9 cellular contexts compared by ENCODE assay signal in genomic region chr2:190887089-190887488, GRCh38. TPM values are rescaled to one million over a fixed set of nuclear protein-coding genes. Genes with fewer than 3 reads are reported as not detected.
A peak's percentile ranks its signal among the peaks of the same experiment; 100 is the strongest.
DNase-seq lines count a peak whose midpoint lies in the region; ATAC-seq and TF ChIP-seq lines count a peak whose summit lies in the region.
"Had no signal": no experiment of that assay in that cellular context is flagged by ENCODE, and none has a peak within 500 bp of the region (broad histone marks: within the 10 kb centered on the region; RNA-seq: fewer than 3 reads in every experiment).

No MANE protein-coding gene starts in this region.

- no peaks in the 10 kb centered on the region for H3K27me3 Mint-ChIP-seq in CD4-positive, alpha-beta memory T cell

- CTCF ChIA-PET in CD4-positive, alpha-beta memory T cell (lab: Charles Lee; ENCODE audit: partially characterized antibody): interaction anchor here (7.6 kb wide), 1 partner anchor 35 kb away, joined by 62 read pairs; no protein-coding TSS in a partner anchor

- DNase-seq in activated naive CD4-positive, alpha-beta T cell treated with anti-CD3 and anti-CD28 coated beads, Interleukin-2, amount 50 U/mL, for 72 hours (ENCODE audit: low spot score in 2 of 2): no peak
- DNase-seq in activated naive CD4-positive, alpha-beta T cell treated with Interleukin-2 at 50 U/mL for 16 hours: no peak
- peak; percentile 49 for DNase-seq in amniotic epithelial cell (ENCODE audit: low read depth)
- no peak for DNase-seq in SJCRH30
- no peak for DNase-seq in uterus
- no peak for DNase-seq in effector memory CD4-positive, alpha-beta T cell
- DNase-seq in CD4-positive, alpha-beta memory T cell: no peak
- DNase-seq: left cardiac atrium had no signal

- peak overlapping the region in 4 of 8 donors; percentile 57 to 79 (median 76) for H3K4me3 Mint-ChIP-seq in CD4-positive, alpha-beta memory T cell

- peaks cover 69% of the 10 kb centered on the region for H3K36me3 ChIP-seq in SJCRH30
- no peaks in the 10 kb centered on the region for H3K36me3 ChIP-seq in uterus
- H3K36me3 ChIP-seq in effector memory CD4-positive, alpha-beta T cell (ENCODE audit: control insufficient read depth, insufficient read depth, low read length): no peaks in the 10 kb centered on the region
- peaks cover 4% of the 10 kb centered on the region for H3K36me3 ChIP-seq in CD4-positive, alpha-beta memory T cell (ENCODE audit: insufficient read depth, low read length)

- no peak for TF ChIP-seq POLR2A in uterus (IDR thresholded peaks at IDR 0.05)

- intact Hi-C loops in uterus (cut with DNase I; ENCODE audit: low total_unique reads): no loop called here
- intact Hi-C loops in CD4-positive, alpha-beta memory T cell (cut with micrococcal nuclease): no loop called here

- H3K27ac Mint-ChIP-seq in activated naive CD4-positive, alpha-beta T cell treated with anti-CD3 and anti-CD28 coated beads, Interleukin-2, amount 50 U/mL, for 72 hours: peak overlapping the region in 1 of 2 donors; percentile 72
- peak overlapping the region in 2 of 7 donors; percentile 12 to 77 for H3K27ac Mint-ChIP-seq in CD4-positive, alpha-beta memory T cell

- no peak for TF ChIP-seq CTCF in uterus (IDR thresholded peaks at IDR 0.05)

- H3K4me3 ChIP-seq in SJCRH30: no peak overlapping the region
- H3K4me3 ChIP-seq in uterus: no peak overlapping the region
- H3K4me3 ChIP-seq in effector memory CD4-positive, alpha-beta T cell (ENCODE audit: insufficient read depth, low read depth, low read length, poor library complexity, severe bottlenecking): no peak overlapping the region
- H3K4me3 ChIP-seq in CD4-positive, alpha-beta memory T cell (ENCODE audit: low read length in 2 of 2): no peak overlapping the region

- peak; percentile 53 to 61 for ATAC-seq in activated naive CD4-positive, alpha-beta T cell treated with anti-CD3 and anti-CD28 coated beads, Interleukin-2, amount 50 U/mL, for 72 hours
- peak; percentile 65 for ATAC-seq in HG03064 (IDR thresholded peaks at IDR 0.05; ENCODE audit: low read depth, unreplicated experiment)

- H3K4me1 ChIP-seq in SJCRH30 (peaks cover 34% of the 10 kb centered on the region), uterus (no peaks in the 10 kb centered on the region)
- H3K4me1 ChIP-seq in effector memory CD4-positive, alpha-beta T cell (ENCODE audit: control insufficient read depth, insufficient read depth, low read length, poor library complexity, severe bottlenecking): peaks cover 20% of the 10 kb centered on the region
- peaks cover 92% of the 10 kb centered on the region for H3K4me1 ChIP-seq in CD4-positive, alpha-beta memory T cell (ENCODE audit: insufficient read depth, low read length)

- no peaks in the 10 kb centered on the region for H3K27me3 ChIP-seq in SJCRH30
- H3K27me3 ChIP-seq in uterus: no peaks in the 10 kb centered on the region
- H3K27me3 ChIP-seq in effector memory CD4-positive, alpha-beta T cell (replicated peaks; ENCODE audit: control insufficient read depth, insufficient read depth, low read length, poor library complexity, severe bottlenecking): no peaks in the 10 kb centered on the region
- no peaks in the 10 kb centered on the region for H3K27me3 ChIP-seq in CD4-positive, alpha-beta memory T cell (ENCODE audit: insufficient read depth, low read length)

- peaks cover 26 to 63% of the 10 kb centered on the region in 2 donors for H3K36me3 Mint-ChIP-seq in activated naive CD4-positive, alpha-beta T cell treated with anti-CD3 and anti-CD28 coated beads, Interleukin-2, amount 50 U/mL, for 72 hours
- H3K36me3 Mint-ChIP-seq in CD4-positive, alpha-beta memory T cell: peaks cover 11 to 36% of the 10 kb centered on the region in 2 donors

- H3K4me1 Mint-ChIP-seq in CD4-positive, alpha-beta memory T cell: peaks cover 53 to 85% (median 71%) of the 10 kb centered on the region in 4 donors

- H3K27ac ChIP-seq in SJCRH30 (no peak overlapping the region), uterus (peak overlapping the region in 1 of 2 donors; percentile 55)
- H3K27ac ChIP-seq in effector memory CD4-positive, alpha-beta T cell (ENCODE audit: insufficient read depth, low read length, poor library complexity, severe bottlenecking): no peak overlapping the region
- no peak overlapping the region for H3K27ac ChIP-seq in CD4-positive, alpha-beta memory T cell (ENCODE audit: low read depth, low read length)

- POLR2A ChIA-PET in CD4-positive, alpha-beta memory T cell (lab: Charles Lee; ENCODE audit: partially characterized antibody): interaction anchor here (1.1 to 1.5 kb wide), 3 partner anchors 25 to 126 kb away, joined by 3 to 4 read pairs (median 3); no protein-coding TSS in a partner anchor

- no peaks in the 10 kb centered on the region for H3K9me3 Mint-ChIP-seq in activated naive CD4-positive, alpha-beta T cell treated with anti-CD3 and anti-CD28 coated beads, Interleukin-2, amount 50 U/mL, for 72 hours
- peaks cover 0 to 2% (median 0%) of the 10 kb centered on the region in 8 donors for H3K9me3 Mint-ChIP-seq in CD4-positive, alpha-beta memory T cell

- H3K9me3 ChIP-seq in SJCRH30 (replicated peaks) (no peaks in the 10 kb centered on the region), uterus (no peaks in the 10 kb centered on the region)
- H3K9me3 ChIP-seq in effector memory CD4-positive, alpha-beta T cell (ENCODE audit: control insufficient read depth, low read length): no peaks in the 10 kb centered on the region
- no peaks in the 10 kb centered on the region for H3K9me3 ChIP-seq in CD4-positive, alpha-beta memory T cell (ENCODE audit: control insufficient read depth in 1 of 2, low read length in 2 of 2)

RNA-seq across cellular contexts. Expression of gene GLS, which starts 6.5 kb away (rescaled TPM):
- 100 to 1,000 TPM; 282 to 501 TPM for total RNA-seq in activated naive CD4-positive, alpha-beta T cell treated with anti-CD3 and anti-CD28 coated beads, Interleukin-2, amount 50 U/mL, for 72 hours
- total RNA-seq in SJCRH30 (2014; rRNA removed; shearing (Covaris generic)): 243 and 283 TPM in 2 replicates
- 100 to 1,000 TPM in 3 of 4 donors, 10 to 100 TPM in 1; 89.7 to 202 (median 156) TPM for total RNA-seq in uterus
- 100 to 1,000 TPM; 200 to 208 TPM for total RNA-seq in CD4-positive, alpha-beta memory T cell
- 10 to 100 TPM; 27.0 to 64.6 TPM for polyA plus RNA-seq in CD4-positive, alpha-beta memory T cell
